Comparison of ENCODE assay signal across 8 cellular contexts in genomic region chr16:50152807-50153647, GRCh38.
DNase-seq lines count a peak whose midpoint lies in the region; ATAC-seq and TF ChIP-seq lines count a peak whose summit lies in the region.

Gene TENT4B, plus strand, starts transcription at chr16:50153306. Its CDS starts 316 bp downstream, at chr16:50153622.

- no peaks in the 10 kb centered on the region for H3K9me3 ChIP-seq in OCI-LY1 (ENCODE audit: low read length)
- no peaks in the 10 kb centered on the region for H3K9me3 ChIP-seq in mucosa of rectum (ENCODE audit: control insufficient read depth in 2 of 2, low read length in 2 of 2)

- DNase-seq in COLO668 (lab: John Stamatoyannopoulos, UW; ENCODE audit: unreplicated experiment): peak; percentile 85
- peak; percentile 79 for DNase-seq in activated T-cell treated with anti-CD3 and anti-CD28 coated beads for 48 hours (ENCODE audit: low read depth)
- peak; percentile 27 for DNase-seq in epithelial cell of prostate (ENCODE audit: low read depth, low spot score)
- DNase-seq in stimulated activated CD8-positive, alpha-beta memory T cell treated with anti-CD3 and anti-CD28 coated beads, Interleukin-4, amount 100 ng/mL, for 4 hours (ENCODE audit: low read depth in 2 of 2, low spot score in 1 of 2): peak; percentile 67 to 76

- TF ChIP-seq CTCF in OCI-LY1 (IDR thresholded peaks at IDR 0.05; ENCODE audit: low read length): no peak

- H3K27me3 ChIP-seq in OCI-LY1 (ENCODE audit: insufficient read depth, low read length): no peaks in the 10 kb centered on the region
- H3K27me3 ChIP-seq in mucosa of rectum (ENCODE audit: control insufficient read depth in 2 of 2, insufficient read depth in 2 of 2, low read length in 2 of 2): no peaks in the 10 kb centered on the region

- H3K4me2 ChIP-seq in OCI-LY1 (ENCODE audit: low read length): peak within 1 kb of the TSS; percentile 80

- H3K79me2 ChIP-seq in OCI-LY1 (ENCODE audit: insufficient read depth, low read length): peaks cover 35% of the 10 kb centered on the region

- H3K36me3 ChIP-seq in OCI-LY1 (ENCODE audit: insufficient read depth, low read length) (no peaks in the 10 kb centered on the region), mucosa of rectum (ENCODE audit: control insufficient read depth in 2 of 2, insufficient read depth in 2 of 2, low read length in 2 of 2) (no peaks in the 10 kb centered on the region)

- H3K9ac ChIP-seq in OCI-LY1 (ENCODE audit: low read length) (peak within 1 kb of the TSS; percentile 75), mucosa of rectum (ENCODE audit: low read depth in 1 of 2, low read length in 2 of 2) (peak within 1 kb of the TSS; percentile 85 to 86)

- H3K27ac ChIP-seq in OCI-LY1 (ENCODE audit: low read depth, low read length, poor library complexity, severe bottlenecking): peak within 1 kb of the TSS; percentile 58
- H3K27ac ChIP-seq in epithelial cell of prostate: peak within 1 kb of the TSS; percentile 81
- H3K27ac ChIP-seq in mucosa of rectum (ENCODE audit: low read depth in 2 of 2, low read length in 2 of 2): peak within 1 kb of the TSS; percentile 97

- H3K4me1 ChIP-seq in OCI-LY1 (ENCODE audit: insufficient read depth, low read length, severe bottlenecking) (peaks cover 30% of the 10 kb centered on the region), mucosa of rectum (ENCODE audit: control insufficient read depth in 2 of 2, insufficient read depth in 2 of 2, low read length in 2 of 2) (peaks cover 8 to 25% of the 10 kb centered on the region in 2 donors)

- no peaks in the 10 kb centered on the region for H3K9me2 ChIP-seq in OCI-LY1 (ENCODE audit: low read depth, low read length)

- H4K20me1 ChIP-seq in OCI-LY1 (ENCODE audit: insufficient read depth, low read length): no peaks in the 10 kb centered on the region

- no peaks in the 10 kb centered on the region for H3F3A ChIP-seq in OCI-LY1 (ENCODE audit: insufficient read depth, low read length)

- peak within 1 kb of the TSS; percentile 84 for H3K4me3 ChIP-seq in OCI-LY1 (ENCODE audit: low read depth, low read length, poor library complexity, severe bottlenecking)
- H3K4me3 ChIP-seq in mucosa of rectum (ENCODE audit: low read length in 2 of 2): peak within 1 kb of the TSS; percentile 85 to 91

- ATAC-seq in GM19455 (IDR thresholded peaks at IDR 0.05; ENCODE audit: unreplicated experiment): peak; percentile 79
- ATAC-seq in HG03575 (IDR thresholded peaks at IDR 0.05; ENCODE audit: extremely low read depth, insufficient number of reproducible peaks, low FRiP score, unreplicated experiment): peak; percentile 41

- H2AFZ ChIP-seq in OCI-LY1 (ENCODE audit: low read length): peak within 1 kb of the TSS; percentile 56

Comparison
In these comparisons a context has a peak if more than half of its experiments do, and no peak if none do; other contexts are left out.
1. Peak in every context shown above with its lines: DNase-seq, ATAC-seq, H3K4me3 ChIP-seq and H3K27ac ChIP-seq.
2. DNase-seq: peak in every context shown above with its lines; median percentile 85 in COLO668; 79 in activated T-cell treated with anti-CD3 and anti-CD28 coated beads for 48 hours; 72 in stimulated activated CD8-positive, alpha-beta memory T cell treated with anti-CD3 and anti-CD28 coated beads, Interleukin-4, amount 100 ng/mL, for 4 hours; 27 in epithelial cell of prostate.